11 cellular contexts compared by ENCODE assay signal in genomic region chr4:98627883-98628282, GRCh38. TPM values are rescaled to one million over a fixed set of nuclear protein-coding genes. Genes with fewer than 3 reads are reported as not detected.
DNase-seq lines count a peak whose midpoint lies in the region; ATAC-seq, FAIRE-seq and TF ChIP-seq lines count a peak whose summit lies in the region.
"Had no signal": no experiment of that assay in that cellular context is flagged by ENCODE, and none has a peak within 500 bp of the region (broad histone marks: within the 10 kb centered on the region; RNA-seq: fewer than 3 reads in every experiment).

No MANE protein-coding gene starts in this region.

- no peak for FAIRE-seq in H54 (lab: Jason Lieb, UNC)

- TF ChIP-seq POLR2A in H54 (IDR thresholded peaks at IDR 0.05; ENCODE audit: low read depth, low read length) = no peak

- H3K36me3 Mint-ChIP-seq in Caco-2 (ENCODE audit: insufficient read depth, unreplicated experiment) (peaks cover 5% of the 10 kb centered on the region), GM23338 (ENCODE audit: low read depth) (no peaks in the 10 kb centered on the region)
- H3K36me3 Mint-ChIP-seq: stimulated activated effector memory CD8-positive, alpha-beta T cell treated with anti-CD3 and anti-CD28 coated beads, Interleukin-12 subunit alpha, Interleukin-12 subunit beta, amount 100 ng/mL, for 72 hours had no signal

- H3K79me2 ChIP-seq in PC-9 (ENCODE audit: low read depth) (peaks cover 62% of the 10 kb centered on the region), GM23338 (replicated peaks; ENCODE audit: insufficient read depth) (peaks cover 70% of the 10 kb centered on the region)

- H3K9me3 Mint-ChIP-seq in Caco-2 (ENCODE audit: unreplicated experiment) = no peaks in the 10 kb centered on the region
- no peaks in the 10 kb centered on the region for H3K9me3 Mint-ChIP-seq in GM23338
- H3K9me3 Mint-ChIP-seq: activated naive CD8-positive, alpha-beta T cell treated with anti-CD3 and anti-CD28 coated beads, Interleukin-2, amount 10 ng/mL, durations not matched to agents 7 days and 5 days; stimulated activated effector memory CD8-positive, alpha-beta T cell treated with anti-CD3 and anti-CD28 coated beads, Interleukin-12 subunit alpha, Interleukin-12 subunit beta, amount 100 ng/mL, for 72 hours; T-cell had no signal

- POLR2A ChIA-PET in Caco-2 (lab: Charles Lee) = no interaction called here
- POLR2A ChIA-PET in PC-9 (lab: Charles Lee; ENCODE audit: unreplicated experiment) = no interaction called here

- H4K20me1 ChIP-seq in PC-9 (ENCODE audit: insufficient read depth) (no peaks in the 10 kb centered on the region), GM23338 (replicated peaks; ENCODE audit: insufficient read depth) (no peaks in the 10 kb centered on the region)

- H3K4me1 ChIP-seq in Caco-2 (peaks cover 39% of the 10 kb centered on the region), PC-9 (replicated peaks; ENCODE audit: insufficient read depth) (peaks cover 46% of the 10 kb centered on the region), mesodermal cell (ENCODE audit: control insufficient read depth, insufficient read depth, low read length, poor library complexity, severe bottlenecking) (peaks cover 42% of the 10 kb centered on the region), GM23338 (ENCODE audit: insufficient read depth) (peaks cover 31% of the 10 kb centered on the region)

- H2AFZ ChIP-seq in PC-9 = no peak overlapping the region
- no peak overlapping the region for H2AFZ ChIP-seq in GM23338

- BruUV-seq in Caco-2 (replicated peaks; lab: Mats Ljungman, UMichigan) = no TSS peak
- BruUV-seq in PC-9 (replicated peaks; lab: Mats Ljungman, UMichigan) = no TSS peak

- H3K9me2 ChIP-seq in PC-9 (ENCODE audit: insufficient read depth) (no peaks in the 10 kb centered on the region), GM23338 (ENCODE audit: insufficient read depth) (no peaks in the 10 kb centered on the region)

- no peak for DNase-seq in Caco-2
- peak in 1 of 2 experiments; percentile 52 for DNase-seq in PC-9
- DNase-seq in epithelial cell of prostate (ENCODE audit: low read depth, low spot score) = no peak
- DNase-seq in NCI-H2081 (lab: John Stamatoyannopoulos, UW) = no peak
- DNase-seq in GM23338 (ENCODE audit: low spot score) = no peak
- DNase-seq in H54 (ENCODE audit: insufficient read length, low spot score) = no peak
- DNase-seq: activated naive CD8-positive, alpha-beta T cell treated with anti-CD3 and anti-CD28 coated beads, Interleukin-2, amount 10 ng/mL, durations not matched to agents 7 days and 5 days; T-cell had no signal

- ATAC-seq in GM23338 (no peak), GM21529 (IDR thresholded peaks at IDR 0.05; ENCODE audit: unreplicated experiment) (no peak)
- ATAC-seq: stimulated activated effector memory CD8-positive, alpha-beta T cell treated with anti-CD3 and anti-CD28 coated beads, Interleukin-12 subunit alpha, Interleukin-12 subunit beta, amount 100 ng/mL, for 72 hours; T-cell had no signal

- H3K27me3 ChIP-seq in Caco-2 (replicated peaks; ENCODE audit: control insufficient read depth, insufficient read depth, low read length) (no peaks in the 10 kb centered on the region), PC-9 (ENCODE audit: insufficient read depth, low read depth) (no peaks in the 10 kb centered on the region), GM23338 (ENCODE audit: insufficient read depth) (no peaks in the 10 kb centered on the region)

- H3K4me3 Mint-ChIP-seq in Caco-2 (ENCODE audit: unreplicated experiment) (peak overlapping the region; percentile 7), GM23338 (no peak overlapping the region)
- H3K4me3 Mint-ChIP-seq: activated naive CD8-positive, alpha-beta T cell treated with anti-CD3 and anti-CD28 coated beads, Interleukin-2, amount 10 ng/mL, durations not matched to agents 7 days and 5 days; stimulated activated effector memory CD8-positive, alpha-beta T cell treated with anti-CD3 and anti-CD28 coated beads, Interleukin-12 subunit alpha, Interleukin-12 subunit beta, amount 100 ng/mL, for 72 hours; T-cell had no signal

- H3K4me3 ChIP-seq in Caco-2 (ENCODE audit: low read depth, low read length) (no peak overlapping the region), PC-9 (no peak overlapping the region), mesodermal cell (ENCODE audit: extremely low read depth, insufficient read depth, low read length, poor library complexity, severe bottlenecking) (no peak overlapping the region), GM23338 (no peak overlapping the region)

- H3K4me1 Mint-ChIP-seq in Caco-2 (ENCODE audit: low read depth, unreplicated experiment) (peaks cover 39% of the 10 kb centered on the region), GM23338 (peaks cover 55% of the 10 kb centered on the region)

- TF ChIP-seq CTCF in Caco-2 (IDR thresholded peaks at IDR 0.05; ENCODE audit: insufficient read depth in 1 of 2, low read depth in 1 of 2, low read length in 1 of 2, severe bottlenecking in 1 of 2, unreplicated experiment in 1 of 2) (no peak), PC-9 (conservative IDR thresholded peaks at IDR 0.05) (no peak), GM23338 (conservative IDR thresholded peaks at IDR 0.05; ENCODE audit: low read depth in 2 of 2) (no peak)

- H3F3A ChIP-seq in PC-9 (ENCODE audit: insufficient read depth, low read depth) = peaks cover 26% of the 10 kb centered on the region
- H3F3A ChIP-seq in GM23338 (replicated peaks; ENCODE audit: low read depth) = no peaks in the 10 kb centered on the region

- intact Hi-C loops in Caco-2 (cut with micrococcal nuclease; ENCODE audit: unreplicated experiment) (no loop called here), PC-9 (cut with micrococcal nuclease; ENCODE audit: unreplicated experiment) (no loop called here)

- H3K27ac ChIP-seq in PC-9 (peak overlapping the region; percentile 84), epithelial cell of prostate (peak overlapping the region; percentile 90), mesodermal cell (ENCODE audit: low read depth, low read length, severe bottlenecking) (peak overlapping the region; percentile 60), GM23338 (ENCODE audit: low read depth) (no peak overlapping the region)

- H3K4me2 ChIP-seq in PC-9 = peak overlapping the region; percentile 15; the same call in 1 of the 2 replicates
- no peak overlapping the region for H3K4me2 ChIP-seq in GM23338

- CTCF ChIA-PET in Caco-2 (lab: Charles Lee) = interaction anchor here (0.9 kb wide), 1 partner anchor 160 kb away, joined by 3 read pairs; no protein-coding TSS in a partner anchor
- CTCF ChIA-PET in PC-9 (lab: Charles Lee) = interaction anchor here (0.5 kb wide), 1 partner anchor 161 kb away, joined by 4 read pairs; no protein-coding TSS in a partner anchor

- WGBS in mesodermal cell (ENCODE audit: insufficient coverage in 2 of 2), 2 experiments = 60% methylated on average over 1 of the region's 2 CpGs; no CpG with 5 or more reads in 1 of the 2 experiments

- H3K27ac Mint-ChIP-seq in Caco-2 (ENCODE audit: unreplicated experiment) = peak overlapping the region; percentile 10
- H3K27ac Mint-ChIP-seq in GM23338 = no peak overlapping the region; the same call in 1 of the 2 replicates
- H3K27ac Mint-ChIP-seq: activated naive CD8-positive, alpha-beta T cell treated with anti-CD3 and anti-CD28 coated beads, Interleukin-2, amount 10 ng/mL, durations not matched to agents 7 days and 5 days; stimulated activated effector memory CD8-positive, alpha-beta T cell treated with anti-CD3 and anti-CD28 coated beads, Interleukin-12 subunit alpha, Interleukin-12 subunit beta, amount 100 ng/mL, for 72 hours had no signal

- no peaks in the 10 kb centered on the region for H3K36me3 ChIP-seq in Caco-2 (ENCODE audit: control insufficient read depth, insufficient read depth, low read length)
- H3K36me3 ChIP-seq in PC-9 (ENCODE audit: low read depth) = no peaks in the 10 kb centered on the region
- peaks cover 4% of the 10 kb centered on the region for H3K36me3 ChIP-seq in mesodermal cell (ENCODE audit: control insufficient read depth, insufficient read depth, low read length)
- H3K36me3 ChIP-seq in GM23338 (ENCODE audit: insufficient read depth) = no peaks in the 10 kb centered on the region

- no peaks in the 10 kb centered on the region for H3K9me3 ChIP-seq in Caco-2
- no peaks in the 10 kb centered on the region for H3K9me3 ChIP-seq in PC-9 (ENCODE audit: insufficient read depth, low read depth)
- peaks cover 3% of the 10 kb centered on the region for H3K9me3 ChIP-seq in mesodermal cell (ENCODE audit: control insufficient read depth, low read length)

- H3K27me3 Mint-ChIP-seq in Caco-2 (ENCODE audit: insufficient read depth, unreplicated experiment) (no peaks in the 10 kb centered on the region), GM23338 (ENCODE audit: insufficient read depth, low read depth, poor library complexity) (peaks cover 6% of the 10 kb centered on the region)
- H3K27me3 Mint-ChIP-seq: activated naive CD8-positive, alpha-beta T cell treated with anti-CD3 and anti-CD28 coated beads, Interleukin-2, amount 10 ng/mL, durations not matched to agents 7 days and 5 days; T-cell had no signal

TF ChIP-seq in GM23338, 12 proteins besides CTCF, POLR2A, EP300 and RAD21 (continues in another document):
- no peak for TF ChIP-seq ZNF331 (CRISPR knock-in tag; IDR thresholded peaks at IDR 0.05; ENCODE audit: low read depth)
- TF ChIP-seq STAT1 (IDR thresholded peaks at IDR 0.05; ENCODE audit: unreplicated experiment) = no peak
- no peak for TF ChIP-seq NANOG (IDR thresholded peaks at IDR 0.05; ENCODE audit: borderline replicate concordance)
- no peak for TF ChIP-seq ZNF114 (CRISPR knock-in tag; IDR thresholded peaks at IDR 0.05)

RNA-seq across cellular contexts. Expression of gene TSPAN5, which starts 30.5 kb away (rescaled TPM):
- total RNA-seq in Caco-2 (2022) (24.1 and 26.1 TPM in 2 replicates), PC-9 (2021) (9.8 and 12.4 TPM in 2 replicates)
- polyA plus RNA-seq in mesodermal cell (2013, experiment 1 of 2) = 66.2 TPM
- 69.8 TPM for polyA plus RNA-seq in mesodermal cell (2013, experiment 2 of 2)
- total RNA-seq in GM23338 (2014; rRNA removed; shearing (Covaris generic)) = 21.5 and 24.6 TPM in 2 replicates
- 18.2 and 18.6 TPM in 2 replicates for polyA plus RNA-seq in GM23338 (2016; fragmentation: Nextera tagmentation; extraction: Ambion mirVana)
